In genomic region chr3:100231668-100232067, GRCh38 we compare ENCODE assay signal across 22 cellular contexts.
"Had no signal": no experiment of that assay in that cellular context is flagged by ENCODE, and none has a peak within 500 bp of the region (broad histone marks: within the 10 kb centered on the region; RNA-seq: fewer than 3 reads in every experiment).

No MANE protein-coding gene starts in this region.

- H3K79me2 ChIP-seq: hepatocyte had no signal

- H3K36me3 ChIP-seq: colonic mucosa, esophagus squamous epithelium, neutrophil, right lobe of liver, tibial nerve, upper lobe of right lung, vagina had no signal

- DNase-seq: colonic mucosa; dorsolateral prefrontal cortex; effector memory CD4-positive, alpha-beta T cell; esophagus squamous epithelium; head of caudate nucleus; kidney glomerular epithelial cell; mucosa of descending colon; naive thymus-derived CD8-positive, alpha-beta T cell; psoas muscle; retina; right lobe of liver; stimulated activated CD4-positive, alpha-beta T cell treated with anti-CD3 and anti-CD28 coated beads, Interleukin-4, amount 100 ng/mL, for 1 hour; stimulated activated CD8-positive, alpha-beta memory T cell treated with anti-CD3 and anti-CD28 coated beads, Interleukin-4, amount 100 ng/mL, for 48 hours; stimulated activated naive CD8-positive, alpha-beta T cell treated with anti-CD3 and anti-CD28 coated beads, Interleukin-15, Interleukin-2, amounts not matched to agents 100 U/mL and 50 U/mL, for 24 hours; upper lobe of right lung had no signal

- H3K27ac Mint-ChIP-seq: naive thymus-derived CD8-positive, alpha-beta T cell; stimulated activated effector memory CD8-positive, alpha-beta T cell treated with anti-CD3 and anti-CD28 coated beads, Interleukin-12 subunit alpha, Interleukin-12 subunit beta, amount 100 ng/mL, for 72 hours had no signal

- H3K9me3 ChIP-seq: colonic mucosa, esophagus squamous epithelium, mucosa of descending colon, neutrophil, right lobe of liver, tibial nerve, upper lobe of right lung, vagina had no signal

- H3K36me3 Mint-ChIP-seq: naive thymus-derived CD8-positive, alpha-beta T cell; stimulated activated effector memory CD8-positive, alpha-beta T cell treated with anti-CD3 and anti-CD28 coated beads, Interleukin-12 subunit alpha, Interleukin-12 subunit beta, amount 100 ng/mL, for 72 hours had no signal

- H3K4me1 ChIP-seq: colonic mucosa, right lobe of liver, tibial nerve, upper lobe of right lung, vagina had no signal

- H2AFZ ChIP-seq: hepatocyte had no signal

- H3K4me3 Mint-ChIP-seq: naive thymus-derived CD8-positive, alpha-beta T cell; stimulated activated effector memory CD8-positive, alpha-beta T cell treated with anti-CD3 and anti-CD28 coated beads, Interleukin-12 subunit alpha, Interleukin-12 subunit beta, amount 100 ng/mL, for 72 hours had no signal

- H3K27me3 ChIP-seq: colonic mucosa, dorsolateral prefrontal cortex, esophagus squamous epithelium, foreskin keratinocyte, hepatocyte, neutrophil, right lobe of liver, tibial nerve, upper lobe of right lung, vagina had no signal

- H3K4me3 ChIP-seq: colonic mucosa, dorsolateral prefrontal cortex, esophagus squamous epithelium, hepatocyte, mucosa of descending colon, psoas muscle, right lobe of liver, tibial nerve, upper lobe of right lung, vagina had no signal

- H3K27ac ChIP-seq: colonic mucosa, dorsolateral prefrontal cortex, esophagus squamous epithelium, foreskin keratinocyte, hepatocyte, neutrophil, psoas muscle, right lobe of liver, tibial nerve, upper lobe of right lung, vagina had no signal

- H3K4me2 ChIP-seq: hepatocyte had no signal

- H3K9me3 Mint-ChIP-seq: naive thymus-derived CD8-positive, alpha-beta T cell; stimulated activated effector memory CD8-positive, alpha-beta T cell treated with anti-CD3 and anti-CD28 coated beads, Interleukin-12 subunit alpha, Interleukin-12 subunit beta, amount 100 ng/mL, for 72 hours had no signal

- ATAC-seq: foreskin keratinocyte; left lobe of liver; mucosa of descending colon; naive thymus-derived CD8-positive, alpha-beta T cell; psoas muscle; right lobe of liver; stimulated activated effector memory CD8-positive, alpha-beta T cell treated with anti-CD3 and anti-CD28 coated beads, Interleukin-12 subunit alpha, Interleukin-12 subunit beta, amount 100 ng/mL, for 72 hours; stimulated activated naive CD8-positive, alpha-beta T cell treated with anti-CD3 and anti-CD28 coated beads, Interleukin-15, Interleukin-2, amounts not matched to agents 100 U/mL and 50 U/mL, for 24 hours; upper lobe of right lung had no signal
